ENCODE assay signal across 20 cellular contexts in the genomic region with DNA sequence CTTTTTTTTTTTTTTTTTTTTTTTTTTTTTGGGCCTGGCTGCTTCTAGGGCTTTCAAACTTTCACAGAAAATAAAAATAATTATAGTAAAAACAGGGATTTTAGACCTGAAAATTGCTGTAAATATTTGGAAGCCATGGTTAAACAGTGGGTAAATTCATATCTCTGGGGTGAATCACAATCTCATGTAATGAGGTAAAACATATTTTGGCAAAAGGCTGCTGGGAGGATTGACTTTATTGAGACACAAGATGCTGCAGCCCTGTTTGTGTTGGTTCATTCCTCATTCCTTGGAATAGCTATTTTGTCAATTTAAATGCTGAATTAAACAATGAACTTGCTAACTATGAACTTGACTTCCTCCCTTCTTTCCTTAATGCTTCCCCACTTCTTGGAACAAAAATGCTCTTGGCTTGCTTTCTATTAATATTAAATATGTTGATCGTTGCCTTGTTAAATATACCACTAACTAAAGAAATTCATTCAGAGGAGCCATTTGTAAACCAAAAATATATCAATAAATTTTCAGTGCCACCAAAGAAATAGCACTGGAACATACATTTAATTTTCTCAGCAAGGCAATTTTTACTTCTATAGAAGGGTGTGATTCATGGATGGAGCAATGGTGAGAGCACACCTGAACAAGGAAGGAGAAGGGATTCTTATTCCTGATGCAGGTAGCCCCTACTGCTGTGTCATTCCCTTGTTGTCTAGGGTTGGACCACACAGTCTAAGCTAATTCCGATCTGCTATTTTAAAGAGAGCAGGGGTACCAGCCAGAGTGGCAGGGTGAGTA.
"Had no signal": no experiment of that assay in that cellular context is flagged by ENCODE, and none has a peak within 500 bp of the region (broad histone marks: within the 10 kb centered on the region; RNA-seq: fewer than 3 reads in every experiment).

No MANE protein-coding gene starts in this region.

- ATAC-seq: left lung, right cardiac atrium had no signal

- DNase-seq: activated CD4-positive, alpha-beta T cell treated with anti-CD3 and anti-CD28 coated beads for 1 hour; activated CD4-positive, alpha-beta T cell treated with anti-CD3 and anti-CD28 coated beads, Interleukin-2, amount 50 U/mL, for 48 hours; activated effector memory CD4-positive, alpha-beta T cell treated with Interleukin-2 at 50 U/mL for 16 hours; activated T-cell treated with anti-CD3 and anti-CD28 coated beads, Interleukin-2, amount 50 U/mL, for 24 hours; anterior cingulate cortex; brain microvascular endothelial cell; effector memory CD4-positive, alpha-beta T cell; left lung; mammary epithelial cell; naive B cell; right cardiac atrium; small intestine; stimulated activated CD4-positive, alpha-beta T cell treated with anti-CD3 and anti-CD28 coated beads, Interleukin-4, amount 100 ng/mL, for 24 hours; stimulated activated naive CD4-positive, alpha-beta T cell treated with Interleukin-2 at 50 U/mL for 16 hours; transverse colon had no signal

- H3K27ac ChIP-seq: brain microvascular endothelial cell, epithelial cell of prostate, left lung, neutrophil, transverse colon, vagina had no signal

- H3K36me3 ChIP-seq: brain microvascular endothelial cell, neutrophil, vagina had no signal

- H3K4me3 Mint-ChIP-seq: activated naive CD4-positive, alpha-beta T cell treated with anti-CD3 and anti-CD28 coated beads, Interleukin-2, amount 50 U/mL, for 24 hours; activated T-cell treated with anti-CD3 and anti-CD28 coated beads, Interleukin-2, amount 50 U/mL, for 24 hours; central memory CD8-positive, alpha-beta T cell; naive B cell had no signal

- H3K27ac Mint-ChIP-seq: activated naive CD4-positive, alpha-beta T cell treated with anti-CD3 and anti-CD28 coated beads, Interleukin-2, amount 50 U/mL, for 24 hours; activated T-cell treated with anti-CD3 and anti-CD28 coated beads, Interleukin-2, amount 50 U/mL, for 24 hours; naive B cell had no signal

- H3K27me3 ChIP-seq: brain microvascular endothelial cell, left lung, neutrophil, transverse colon, vagina had no signal

- H3K4me3 ChIP-seq: left lung, transverse colon, vagina had no signal

- H3K27me3 Mint-ChIP-seq: activated naive CD4-positive, alpha-beta T cell treated with anti-CD3 and anti-CD28 coated beads, Interleukin-2, amount 50 U/mL, for 24 hours; activated T-cell treated with anti-CD3 and anti-CD28 coated beads, Interleukin-2, amount 50 U/mL, for 24 hours; central memory CD8-positive, alpha-beta T cell; naive B cell had no signal

- H3K4me1 ChIP-seq: left lung, transverse colon, vagina had no signal

- H3K9me3 ChIP-seq: vagina had no signal
